ENCODE assay signal across 22 cellular contexts in genomic region chr15:80875568-80875967, GRCh38.
DNase-seq lines count a peak whose midpoint lies in the region; ATAC-seq and TF ChIP-seq lines count a peak whose summit lies in the region.
"Had no signal": no experiment of that assay in that cellular context is flagged by ENCODE, and none has a peak within 500 bp of the region (broad histone marks: within the 10 kb centered on the region; RNA-seq: fewer than 3 reads in every experiment).

No MANE protein-coding gene starts in this region.

- no peaks in the 10 kb centered on the region for H3K9me3 Mint-ChIP-seq in neural crest cell

- H3K4me1 Mint-ChIP-seq in neural crest cell, result peaks cover 32% of the 10 kb centered on the region

- H3K36me3 Mint-ChIP-seq in neural crest cell (ENCODE audit: low read depth), result no peaks in the 10 kb centered on the region

- peak; percentile 83 for ATAC-seq in Right ventricle myocardium superior (ENCODE audit: poor library complexity)
- ATAC-seq: Panc1, SK-N-SH treated with all-trans-retinoic acid at 6 μM for 48 hours had no signal

- no peak overlapping the region for H3K4me3 Mint-ChIP-seq in neural crest cell
- H3K4me3 Mint-ChIP-seq: B cell had no signal

- H3K27me3 Mint-ChIP-seq in neural crest cell (ENCODE audit: low read depth), result peaks cover 41% of the 10 kb centered on the region

- intact Hi-C loops in Right ventricle myocardium superior (cut with DNase I), result no loop called here

- no peak for TF ChIP-seq CTCF in neural crest cell (conservative IDR thresholded peaks at IDR 0.05)

- DNase-seq in caudate nucleus (lab: John Stamatoyannopoulos, UW) (peak in 33 of 61 donors; percentile 1 to 82 (median 34)), Right ventricle myocardium superior (peak; percentile 60), neural crest cell (ENCODE audit: low read depth, low spot score) (peak; percentile 8), superior temporal gyrus (ENCODE audit: extremely low spot score) (peak; percentile 39), cerebellar nuclear complex (lab: John Stamatoyannopoulos, UW) (no peak)
- no peak for DNase-seq in activated effector memory CD4-positive, alpha-beta T cell treated with anti-CD3 and anti-CD28 coated beads, Interleukin-2, amount 50 U/mL, for 16 hours
- DNase-seq in activated CD8-positive, alpha-beta memory T cell treated with anti-CD3 and anti-CD28 coated beads, Interleukin-2, amount 50 U/mL, for 48 hours, result no peak
- DNase-seq: activated CD4-positive, CD25-positive, alpha-beta regulatory T cell treated with anti-CD3 and anti-CD28 coated beads, Interleukin-2, amount 50 U/mL, for 72 hours; amniotic stem cell; DMS 273 treated with DMSO at 0.1 percent for 48 hours; Kasumi-1; mesenchymal stem cell; NCI-H1105; NCI-H2171 treated with DMSO at 0.1 percent for 48 hours; small intestine; stimulated activated CD4-positive, alpha-beta T cell treated with anti-CD3 and anti-CD28 coated beads, Interleukin-4, amount 100 ng/mL, for 4 hours; stimulated activated CD8-positive, alpha-beta memory T cell treated with anti-CD3 and anti-CD28 coated beads, Interleukin-4, amount 100 ng/mL, for 48 hours had no signal

- H3K27ac ChIP-seq in caudate nucleus (ENCODE audit: low read depth, low read length), result peak overlapping the region; percentile 54
- H3K27ac ChIP-seq: coronary artery, testis had no signal

- H3K27ac Mint-ChIP-seq in neural crest cell (ENCODE audit: unreplicated experiment), result peak overlapping the region; percentile 44
- H3K27ac Mint-ChIP-seq: B cell had no signal

Comparison
In these comparisons a context has a peak if more than half of its experiments do, and no peak if none do; other contexts are left out.
1. DNase-seq: peak in caudate nucleus (33 of 61), Right ventricle myocardium superior (single experiment), neural crest cell (single experiment) and superior temporal gyrus (single experiment); none in activated effector memory CD4-positive, alpha-beta T cell treated with anti-CD3 and anti-CD28 coated beads, Interleukin-2, amount 50 U/mL, for 16 hours (single experiment), cerebellar nuclear complex (0 of 2) and activated CD8-positive, alpha-beta memory T cell treated with anti-CD3 and anti-CD28 coated beads, Interleukin-2, amount 50 U/mL, for 48 hours (single experiment).